9 cellular contexts compared by ENCODE assay signal in genomic region chr6:118551063-118551672, GRCh38. TPM values are rescaled to one million over a fixed set of nuclear protein-coding genes. Genes with fewer than 3 reads are reported as not detected.
A peak's percentile ranks its signal among the peaks of the same experiment; 100 is the strongest.
DNase-seq lines count a peak whose midpoint lies in the region; ATAC-seq and TF ChIP-seq lines count a peak whose summit lies in the region.
"Had no signal": no experiment of that assay in that cellular context is flagged by ENCODE, and none has a peak within 500 bp of the region (broad histone marks: within the 10 kb centered on the region; RNA-seq: fewer than 3 reads in every experiment).

No MANE protein-coding gene starts in this region.

- CTCF ChIA-PET in MCF 10A (lab: Yijun Ruan, JAX) = interaction anchor here (0.5 to 1.9 kb wide), 15 partner anchors 9 to 674 kb away, joined by 3 to 11 read pairs (median 4); no protein-coding TSS in a partner anchor

- peaks cover 12% of the 10 kb centered on the region for H3K4me1 Mint-ChIP-seq in MCF 10A (ENCODE audit: insufficient read depth, unreplicated experiment)

- H3K36me3 ChIP-seq in kidney epithelial cell (ENCODE audit: control insufficient read depth, insufficient read depth, low read length) = no peaks in the 10 kb centered on the region

- H3K27me3 ChIP-seq in kidney epithelial cell (ENCODE audit: control insufficient read depth, insufficient read depth, low read length) = no peaks in the 10 kb centered on the region

- peaks cover 12% of the 10 kb centered on the region for H3K36me3 Mint-ChIP-seq in MCF 10A (ENCODE audit: insufficient read depth, unreplicated experiment)

- H3K27ac Mint-ChIP-seq in MCF 10A (ENCODE audit: low read depth, unreplicated experiment) = no peak overlapping the region
- H3K27ac Mint-ChIP-seq: stimulated activated naive CD8-positive, alpha-beta T cell treated with anti-CD3 and anti-CD28 coated beads, Interleukin-15, Interleukin-2, amounts not matched to agents 100 ng/mL and 50 ng/mL, for 24 hours had no signal

- ATAC-seq in GM19372 (IDR thresholded peaks at IDR 0.05; ENCODE audit: low read depth, unreplicated experiment) (peak; percentile 97), HG03439 (IDR thresholded peaks at IDR 0.05; ENCODE audit: unreplicated experiment) (peak; percentile 82)

- DNase-seq in DMS53 treated with DMSO at 0.1 percent for 48 hours (lab: John Stamatoyannopoulos, UW; ENCODE audit: unreplicated experiment) (peak; percentile 34), NCI-H774 (lab: John Stamatoyannopoulos, UW) (peak; percentile 54), MCF 10A (ENCODE audit: unreplicated experiment) (peak; percentile 56), kidney epithelial cell (ENCODE audit: low read depth) (no peak), stromal cell of bone marrow (ENCODE audit: low read depth) (peak; percentile 28), MV-4-11 (lab: John Stamatoyannopoulos, UW) (no peak)

- no TSS peak for BruUV-seq in MCF 10A (replicated peaks; lab: Mats Ljungman, UMichigan)

- no peak overlapping the region for H3K4me3 Mint-ChIP-seq in MCF 10A (ENCODE audit: unreplicated experiment)
- H3K4me3 Mint-ChIP-seq: stimulated activated naive CD8-positive, alpha-beta T cell treated with anti-CD3 and anti-CD28 coated beads, Interleukin-15, Interleukin-2, amounts not matched to agents 100 ng/mL and 50 ng/mL, for 24 hours had no signal

- H3K4me3 ChIP-seq in kidney epithelial cell (ENCODE audit: low read depth, low read length) = no peak overlapping the region

- POLR2A ChIA-PET in MCF 10A (lab: Yijun Ruan, JAX) = no interaction called here

- H3K27me3 Mint-ChIP-seq in MCF 10A (ENCODE audit: insufficient read depth, unreplicated experiment) = no peaks in the 10 kb centered on the region
- H3K27me3 Mint-ChIP-seq: stimulated activated naive CD8-positive, alpha-beta T cell treated with anti-CD3 and anti-CD28 coated beads, Interleukin-15, Interleukin-2, amounts not matched to agents 100 ng/mL and 50 ng/mL, for 24 hours had no signal

- no peaks in the 10 kb centered on the region for H3K9me3 Mint-ChIP-seq in MCF 10A (ENCODE audit: unreplicated experiment)
- H3K9me3 Mint-ChIP-seq: stimulated activated naive CD8-positive, alpha-beta T cell treated with anti-CD3 and anti-CD28 coated beads, Interleukin-15, Interleukin-2, amounts not matched to agents 100 ng/mL and 50 ng/mL, for 24 hours had no signal

- TF ChIP-seq CTCF in MCF 10A (IDR thresholded peaks at IDR 0.05; ENCODE audit: unreplicated experiment) (peak; percentile 59), kidney epithelial cell (IDR thresholded peaks at IDR 0.05; ENCODE audit: insufficient read depth, low read length, poor library complexity, severe bottlenecking) (peak; percentile 60)

- intact Hi-C loops in MCF 10A (cut with micrococcal nuclease) = loop anchor here (1.0 to 5.0 kb wide), 5 partner anchors 42 to 711 kb away; no protein-coding TSS in a partner anchor

RNA-seq across cellular contexts. Expression of gene PLN, which starts 3.1 kb away (rescaled TPM):
- total RNA-seq in MCF 10A (2022) = not detected in 2 replicates
- total RNA-seq in kidney epithelial cell = not detected in 2 replicates

Comparison
In these comparisons a context has a peak if more than half of its experiments do, and no peak if none do; other contexts are left out.
1. DNase-seq: peak in DMS53 treated with DMSO at 0.1 percent for 48 hours (single experiment), NCI-H774 (single experiment), MCF 10A (single experiment) and stromal cell of bone marrow (single experiment); none in kidney epithelial cell (single experiment) and MV-4-11 (single experiment).